2 cellular contexts compared by ENCODE assay signal in the genomic region with DNA sequence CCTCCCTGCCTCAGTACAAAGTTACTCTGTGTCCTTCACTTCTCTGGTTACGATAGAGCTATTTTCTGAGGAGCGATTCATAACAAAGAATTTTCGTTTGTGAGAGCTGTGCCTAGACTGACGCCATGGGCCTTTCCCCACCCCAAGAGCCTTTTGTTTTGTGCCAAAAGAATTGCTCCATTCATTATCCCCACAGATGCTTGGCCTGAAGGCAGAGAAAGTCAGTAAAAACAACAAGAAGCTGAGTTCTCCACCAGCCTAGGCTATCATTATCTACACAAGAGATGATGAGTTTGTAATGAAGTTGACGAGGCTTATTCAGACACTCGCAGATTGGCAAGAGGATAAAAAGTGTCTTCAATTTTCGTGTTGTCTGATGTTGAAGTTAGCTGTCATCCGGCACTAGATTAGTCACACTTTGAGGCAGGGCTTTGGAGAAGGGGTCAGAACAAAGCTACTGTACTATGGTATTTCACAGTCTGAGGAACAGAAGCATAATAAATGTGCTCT.
TF ChIP-seq lines count a peak whose summit lies in the region.

No MANE protein-coding gene starts in this region.

TF ChIP-seq in GM23338, 12 proteins besides CTCF, POLR2A, EP300 and RAD21 (continued from another document):
- no peak for TF ChIP-seq ETS1 (IDR thresholded peaks at IDR 0.05)
- no peak for TF ChIP-seq NANOG (IDR thresholded peaks at IDR 0.05; ENCODE audit: borderline replicate concordance)
- no peak for TF ChIP-seq ZNF462 (CRISPR knock-in tag; IDR thresholded peaks at IDR 0.05)
- TF ChIP-seq, protein P1, sequence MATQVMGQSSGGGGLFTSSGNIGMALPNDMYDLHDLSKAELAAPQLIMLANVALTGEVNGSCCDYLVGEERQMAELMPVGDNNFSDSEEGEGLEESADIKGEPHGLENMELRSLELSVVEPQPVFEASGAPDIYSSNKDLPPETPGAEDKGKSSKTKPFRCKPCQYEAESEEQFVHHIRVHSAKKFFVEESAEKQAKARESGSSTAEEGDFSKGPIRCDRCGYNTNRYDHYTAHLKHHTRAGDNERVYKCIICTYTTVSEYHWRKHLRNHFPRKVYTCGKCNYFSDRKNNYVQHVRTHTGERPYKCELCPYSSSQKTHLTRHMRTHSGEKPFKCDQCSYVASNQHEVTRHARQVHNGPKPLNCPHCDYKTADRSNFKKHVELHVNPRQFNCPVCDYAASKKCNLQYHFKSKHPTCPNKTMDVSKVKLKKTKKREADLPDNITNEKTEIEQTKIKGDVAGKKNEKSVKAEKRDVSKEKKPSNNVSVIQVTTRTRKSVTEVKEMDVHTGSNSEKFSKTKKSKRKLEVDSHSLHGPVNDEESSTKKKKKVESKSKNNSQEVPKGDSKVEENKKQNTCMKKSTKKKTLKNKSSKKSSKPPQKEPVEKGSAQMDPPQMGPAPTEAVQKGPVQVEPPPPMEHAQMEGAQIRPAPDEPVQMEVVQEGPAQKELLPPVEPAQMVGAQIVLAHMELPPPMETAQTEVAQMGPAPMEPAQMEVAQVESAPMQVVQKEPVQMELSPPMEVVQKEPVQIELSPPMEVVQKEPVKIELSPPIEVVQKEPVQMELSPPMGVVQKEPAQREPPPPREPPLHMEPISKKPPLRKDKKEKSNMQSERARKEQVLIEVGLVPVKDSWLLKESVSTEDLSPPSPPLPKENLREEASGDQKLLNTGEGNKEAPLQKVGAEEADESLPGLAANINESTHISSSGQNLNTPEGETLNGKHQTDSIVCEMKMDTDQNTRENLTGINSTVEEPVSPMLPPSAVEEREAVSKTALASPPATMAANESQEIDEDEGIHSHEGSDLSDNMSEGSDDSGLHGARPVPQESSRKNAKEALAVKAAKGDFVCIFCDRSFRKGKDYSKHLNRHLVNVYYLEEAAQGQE (IDR thresholded peaks at IDR 0.05; ENCODE audit: unreplicated experiment), result no peak
- no peak for TF ChIP-seq ZNF331 (CRISPR knock-in tag; IDR thresholded peaks at IDR 0.05; ENCODE audit: low read depth)
- no peak for TF ChIP-seq EZH2phosphoT487 (IDR thresholded peaks at IDR 0.05; ENCODE audit: unreplicated experiment)

TF ChIP-seq in GM12878, 131 proteins besides CTCF, POLR2A, EP300 and RAD21 (continued from another document):
- TF ChIP-seq MLLT1 (IDR thresholded peaks at IDR 0.05) (no peak), HCFC1 (IDR thresholded peaks at IDR 0.05; ENCODE audit: low read length) (no peak), STAT3 (IDR thresholded peaks at IDR 0.05; ENCODE audit: low read depth, low read length) (no peak), ASH2L (IDR thresholded peaks at IDR 0.05; ENCODE audit: borderline replicate concordance, low read depth) (no peak), ZSCAN29 (IDR thresholded peaks at IDR 0.05) (no peak), ZZZ3 (IDR thresholded peaks at IDR 0.05; ENCODE audit: control insufficient read depth, insufficient read length, low read depth) (no peak), NFXL1 (IDR thresholded peaks at IDR 0.05; ENCODE audit: borderline replicate concordance) (no peak), ZNF384 (IDR thresholded peaks at IDR 0.05; ENCODE audit: borderline replicate concordance, low read depth, low read length) (no peak), STAT1 (conservative IDR thresholded peaks at IDR 0.05) (no peak)
- TF ChIP-seq, protein P2, sequence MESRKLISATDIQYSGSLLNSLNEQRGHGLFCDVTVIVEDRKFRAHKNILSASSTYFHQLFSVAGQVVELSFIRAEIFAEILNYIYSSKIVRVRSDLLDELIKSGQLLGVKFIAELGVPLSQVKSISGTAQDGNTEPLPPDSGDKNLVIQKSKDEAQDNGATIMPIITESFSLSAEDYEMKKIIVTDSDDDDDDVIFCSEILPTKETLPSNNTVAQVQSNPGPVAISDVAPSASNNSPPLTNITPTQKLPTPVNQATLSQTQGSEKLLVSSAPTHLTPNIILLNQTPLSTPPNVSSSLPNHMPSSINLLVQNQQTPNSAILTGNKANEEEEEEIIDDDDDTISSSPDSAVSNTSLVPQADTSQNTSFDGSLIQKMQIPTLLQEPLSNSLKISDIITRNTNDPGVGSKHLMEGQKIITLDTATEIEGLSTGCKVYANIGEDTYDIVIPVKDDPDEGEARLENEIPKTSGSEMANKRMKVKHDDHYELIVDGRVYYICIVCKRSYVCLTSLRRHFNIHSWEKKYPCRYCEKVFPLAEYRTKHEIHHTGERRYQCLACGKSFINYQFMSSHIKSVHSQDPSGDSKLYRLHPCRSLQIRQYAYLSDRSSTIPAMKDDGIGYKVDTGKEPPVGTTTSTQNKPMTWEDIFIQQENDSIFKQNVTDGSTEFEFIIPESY (IDR thresholded peaks at IDR 0.05), result no peak
- TF ChIP-seq, protein P3, sequence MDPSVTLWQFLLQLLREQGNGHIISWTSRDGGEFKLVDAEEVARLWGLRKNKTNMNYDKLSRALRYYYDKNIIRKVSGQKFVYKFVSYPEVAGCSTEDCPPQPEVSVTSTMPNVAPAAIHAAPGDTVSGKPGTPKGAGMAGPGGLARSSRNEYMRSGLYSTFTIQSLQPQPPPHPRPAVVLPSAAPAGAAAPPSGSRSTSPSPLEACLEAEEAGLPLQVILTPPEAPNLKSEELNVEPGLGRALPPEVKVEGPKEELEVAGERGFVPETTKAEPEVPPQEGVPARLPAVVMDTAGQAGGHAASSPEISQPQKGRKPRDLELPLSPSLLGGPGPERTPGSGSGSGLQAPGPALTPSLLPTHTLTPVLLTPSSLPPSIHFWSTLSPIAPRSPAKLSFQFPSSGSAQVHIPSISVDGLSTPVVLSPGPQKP (IDR thresholded peaks at IDR 0.05; ENCODE audit: low read depth, low read length), result no peak
